20 cellular contexts compared by ENCODE assay signal in the genomic region with DNA sequence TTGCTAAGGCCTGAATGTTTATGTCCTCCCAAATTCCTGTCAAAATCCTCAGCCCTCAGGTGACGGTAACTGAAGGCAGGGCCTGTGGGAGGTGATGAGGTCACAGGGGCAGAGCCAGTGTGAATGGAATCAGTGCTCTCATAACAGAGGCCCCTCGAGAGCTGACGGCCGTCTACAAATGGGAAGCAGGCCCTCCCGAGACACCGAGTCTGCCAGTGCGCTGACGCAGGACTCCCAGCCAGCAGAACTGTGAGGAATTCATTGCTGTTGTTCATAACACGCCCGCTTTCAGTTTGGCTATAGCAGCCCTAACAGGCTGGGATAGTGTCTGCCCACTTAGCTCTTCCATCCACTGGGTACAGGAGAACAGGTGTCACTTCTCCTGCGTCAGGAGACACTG. TPM values are rescaled to one million over a fixed set of nuclear protein-coding genes. Genes with fewer than 3 reads are reported as not detected.
DNase-seq lines count a peak whose midpoint lies in the region; ATAC-seq and TF ChIP-seq lines count a peak whose summit lies in the region.
"Had no signal": no experiment of that assay in that cellular context is flagged by ENCODE, and none has a peak within 500 bp of the region (broad histone marks: within the 10 kb centered on the region; RNA-seq: fewer than 3 reads in every experiment).

No MANE protein-coding gene starts in this region.

- ATAC-seq in left ventricle myocardium superior (no peak), memory B cell (ENCODE audit: low read depth) (no peak), upper lobe of left lung (ENCODE audit: low FRiP score in 2 of 2) (peak in 1 of 2 donors; percentile 53)

- POLR2A ChIA-PET in activated CD4-positive, alpha-beta memory T cell treated with anti-CD3 and anti-CD28 coated beads, Interleukin-2, amount 10 ng/mL, durations not matched to agents 7 days and 5 days (lab: Charles Lee): no interaction called here

- H3K4me1 ChIP-seq in neutrophil (ENCODE audit: control insufficient read depth in 1 of 2, insufficient read depth in 1 of 2, low read depth in 1 of 2, low read length in 1 of 2): peaks cover 66 to 77% of the 10 kb centered on the region in 2 experiments
- peaks cover 0 to 4% (median 0%) of the 10 kb centered on the region in 4 donors for H3K4me1 ChIP-seq in upper lobe of left lung
- H3K4me1 ChIP-seq: SJSA1 had no signal

- H3K36me3 Mint-ChIP-seq in memory B cell: peaks cover 29% of the 10 kb centered on the region
- H3K36me3 Mint-ChIP-seq in activated CD4-positive, alpha-beta memory T cell treated with anti-CD3 and anti-CD28 coated beads, Interleukin-2, amount 10 ng/mL, durations not matched to agents 7 days and 5 days (ENCODE audit: low read depth): peaks cover 76% of the 10 kb centered on the region

- H3K9me3 ChIP-seq in neutrophil: no peaks in the 10 kb centered on the region
- no peaks in the 10 kb centered on the region for H3K9me3 ChIP-seq in upper lobe of left lung

- peak; percentile 17 for DNase-seq in cardiac septum (ENCODE audit: low spot score)
- no peak for DNase-seq in left ventricle myocardium superior
- DNase-seq in memory B cell (ENCODE audit: low spot score in 2 of 2): no peak
- DNase-seq in upper lobe of left lung: no peak
- DNase-seq in stimulated activated naive CD4-positive, alpha-beta T cell (lab: John Stamatoyannopoulos, UW): no peak
- DNase-seq in activated CD4-positive, alpha-beta memory T cell treated with anti-CD3 and anti-CD28 coated beads, Interleukin-2, amount 10 ng/mL, durations not matched to agents 7 days and 5 days: no peak
- DNase-seq in NCI-H1048 (lab: John Stamatoyannopoulos, UW): no peak
- DNase-seq: 8988T, AML-193, EL, GOT3, HCEC 1CT, KG1, NCI-H1092 treated with DMSO at 0.1 percent for 48 hours, NCI-H1436 treated with DMSO at 0.1 percent for 48 hours, NCI-H1930, NCI-H510A, NCI-H748 treated with DMSO at 0.1 percent for 48 hours had no signal

- no peak for TF ChIP-seq EP300 in upper lobe of left lung (IDR thresholded peaks at IDR 0.05)

- TF ChIP-seq CTCF in neutrophil (IDR thresholded peaks at IDR 0.05) (no peak), upper lobe of left lung (IDR thresholded peaks at IDR 0.05) (no peak)

- TF ChIP-seq POLR2A in upper lobe of left lung (IDR thresholded peaks at IDR 0.05): no peak

- H3K4me3 Mint-ChIP-seq in memory B cell: no peak overlapping the region
- no peak overlapping the region for H3K4me3 Mint-ChIP-seq in activated CD4-positive, alpha-beta memory T cell treated with anti-CD3 and anti-CD28 coated beads, Interleukin-2, amount 10 ng/mL, durations not matched to agents 7 days and 5 days

- peaks cover 32% of the 10 kb centered on the region for H3K4me1 Mint-ChIP-seq in memory B cell
- H3K4me1 Mint-ChIP-seq in activated CD4-positive, alpha-beta memory T cell treated with anti-CD3 and anti-CD28 coated beads, Interleukin-2, amount 10 ng/mL, durations not matched to agents 7 days and 5 days: peaks cover 6% of the 10 kb centered on the region

- CTCF ChIA-PET in activated CD4-positive, alpha-beta memory T cell treated with anti-CD3 and anti-CD28 coated beads, Interleukin-2, amount 10 ng/mL, durations not matched to agents 7 days and 5 days (lab: Charles Lee): no interaction called here

- H3K9me3 Mint-ChIP-seq in memory B cell: peaks cover 2% of the 10 kb centered on the region
- H3K9me3 Mint-ChIP-seq in activated CD4-positive, alpha-beta memory T cell treated with anti-CD3 and anti-CD28 coated beads, Interleukin-2, amount 10 ng/mL, durations not matched to agents 7 days and 5 days: no peaks in the 10 kb centered on the region

- intact Hi-C loops in cardiac septum (cut with DNase I) (no loop called here), left ventricle myocardium superior (cut with micrococcal nuclease) (no loop called here)

- H3K27me3 ChIP-seq in neutrophil (no peaks in the 10 kb centered on the region), upper lobe of left lung (no peaks in the 10 kb centered on the region)
- H3K27me3 ChIP-seq: SJSA1 had no signal

- H3K4me3 ChIP-seq in neutrophil (ENCODE audit: low read depth in 1 of 2, low read length in 1 of 2) (peak overlapping the region; percentile 64), upper lobe of left lung (no peak overlapping the region)
- H3K4me3 ChIP-seq: SJSA1 had no signal

- H3K36me3 ChIP-seq in neutrophil: peaks cover 27% of the 10 kb centered on the region
- peaks cover 10 to 86% (median 52%) of the 10 kb centered on the region in 4 donors for H3K36me3 ChIP-seq in upper lobe of left lung

- H3K27ac Mint-ChIP-seq in memory B cell: peak overlapping the region; percentile 90
- no peak overlapping the region for H3K27ac Mint-ChIP-seq in activated CD4-positive, alpha-beta memory T cell treated with anti-CD3 and anti-CD28 coated beads, Interleukin-2, amount 10 ng/mL, durations not matched to agents 7 days and 5 days

- H3K27me3 Mint-ChIP-seq in memory B cell: no peaks in the 10 kb centered on the region
- no peaks in the 10 kb centered on the region for H3K27me3 Mint-ChIP-seq in activated CD4-positive, alpha-beta memory T cell treated with anti-CD3 and anti-CD28 coated beads, Interleukin-2, amount 10 ng/mL, durations not matched to agents 7 days and 5 days

- 96 to 97% methylated on average over 6 to 11 of the region's 11 CpGs for WGBS in upper lobe of left lung, 2 donors

- H3K27ac ChIP-seq in neutrophil (peak overlapping the region; percentile 90), upper lobe of left lung (peak overlapping the region in 3 of 4 donors; percentile 68 to 74 (median 71))
- H3K27ac ChIP-seq: SJSA1 had no signal

RNA-seq across cellular contexts. Expression of a gene that starts 41.2 kb away (rescaled TPM):
- total RNA-seq in cardiac septum (48.3 TPM), left ventricle myocardium superior (54.5 TPM), upper lobe of left lung (100 to 1,000 TPM in 1 of 6 donors, 10 to 100 TPM in 5; 53.2 to 107 (median 63.0) TPM)
- total RNA-seq in activated CD4-positive, alpha-beta memory T cell treated with anti-CD3 and anti-CD28 coated beads, Interleukin-2, amount 10 ng/mL, durations not matched to agents 7 days and 5 days: 10 to 100 TPM; 51.8 to 53.5 TPM

RNA-seq across cellular contexts. Expression of a gene that starts 48.8 kb away (rescaled TPM):
- 6.6 TPM for total RNA-seq in cardiac septum
- 7.7 TPM for total RNA-seq in left ventricle myocardium superior
- total RNA-seq in upper lobe of left lung: 10 to 100 TPM; 11.8 to 31.4 (median 17.9) TPM
- 10 to 100 TPM; 23.0 to 23.7 TPM for total RNA-seq in activated CD4-positive, alpha-beta memory T cell treated with anti-CD3 and anti-CD28 coated beads, Interleukin-2, amount 10 ng/mL, durations not matched to agents 7 days and 5 days

RNA-seq across cellular contexts. Expression of a gene that starts 49.3 kb away (rescaled TPM):
- 23.7 TPM for total RNA-seq in cardiac septum
- total RNA-seq in left ventricle myocardium superior: 30.1 TPM
- total RNA-seq in upper lobe of left lung: 10 to 100 TPM; 19.6 to 38.8 (median 29.4) TPM
- 10 to 100 TPM; 29.6 to 30.8 TPM for total RNA-seq in activated CD4-positive, alpha-beta memory T cell treated with anti-CD3 and anti-CD28 coated beads, Interleukin-2, amount 10 ng/mL, durations not matched to agents 7 days and 5 days

Comparison
In these comparisons a context has a peak if more than half of its experiments do, and no peak if none do; other contexts are left out.
1. H3K4me3 ChIP-seq: peak in neutrophil (2 of 2); none in upper lobe of left lung (0 of 4).